Comparison of ENCODE assay signal across 8 cellular contexts in the genomic region with DNA sequence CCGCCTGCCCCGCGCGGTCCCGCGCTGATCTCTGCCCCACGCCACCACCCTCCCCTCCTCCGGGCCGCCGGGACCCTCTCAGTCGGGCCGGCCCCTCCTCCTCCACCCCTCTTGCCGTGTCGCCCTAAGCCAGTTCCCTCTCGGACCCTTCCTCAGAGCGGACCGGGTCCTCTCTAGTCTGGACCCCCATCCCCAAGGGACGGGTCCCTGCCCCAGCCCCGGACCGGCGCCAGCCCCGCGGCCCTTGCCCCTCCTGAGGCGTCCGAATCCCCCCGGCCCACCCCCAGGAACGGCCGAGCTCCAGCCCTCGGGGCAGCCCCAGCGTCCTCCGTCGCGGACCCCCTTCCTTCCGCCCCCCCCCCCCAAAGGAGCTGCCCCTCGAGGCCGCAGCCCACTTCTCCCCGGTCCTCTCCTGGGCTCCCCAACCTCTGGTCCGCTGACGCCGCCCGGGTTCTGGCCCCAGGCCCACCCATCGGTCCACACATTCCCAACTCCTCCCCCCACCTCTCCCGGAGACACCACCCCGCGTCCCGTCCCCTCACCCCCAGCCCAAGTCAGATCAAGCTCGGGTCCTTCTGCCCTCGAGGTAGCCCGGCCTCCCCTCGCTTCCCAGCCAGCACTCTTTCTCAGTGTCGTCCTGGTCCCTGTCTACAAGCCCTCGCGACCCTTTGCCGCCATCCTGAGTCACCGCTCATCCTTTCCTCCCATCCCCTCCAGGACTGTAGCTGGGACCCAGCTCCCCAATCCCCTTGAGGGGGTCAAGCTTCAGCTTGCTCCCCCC. TPM values are rescaled to one million over a fixed set of nuclear protein-coding genes. Genes with fewer than 3 reads are reported as not detected.
A peak's percentile ranks its signal among the peaks of the same experiment; 100 is the strongest.
DNase-seq lines count a peak whose midpoint lies in the region; ATAC-seq, FAIRE-seq and TF ChIP-seq lines count a peak whose summit lies in the region.

No MANE protein-coding gene starts in this region.

- no peak for TF ChIP-seq EP300 in K562 (IDR thresholded peaks at IDR 0.05; ENCODE audit: low read length)

- TF ChIP-seq RAD21 in K562 (CRISPR knock-in tag; conservative IDR thresholded peaks at IDR 0.05 in 1 of 2, IDR thresholded peaks at IDR 0.05 in 1 of 2): no peak

- TF ChIP-seq POLR2A in K562 (conservative IDR thresholded peaks at IDR 0.05): no peak

- no peak for FAIRE-seq in K562 (lab: Jason Lieb, UNC)

- H3K27ac ChIP-seq in K562 (ENCODE audit: extremely low read depth, low read depth, low read length) (no peak overlapping the region), substantia nigra (ENCODE audit: low read depth, low read length, poor library complexity, severe bottlenecking) (peak overlapping the region; percentile 47)

- no TSS peak for BruUV-seq in K562 (replicated peaks; lab: Mats Ljungman, UMichigan)

- no peaks in the 10 kb centered on the region for H4K20me1 ChIP-seq in K562 (replicated peaks; ENCODE audit: control insufficient read depth, insufficient read depth, low read length)

- peak overlapping the region; percentile 46; the same call in 1 of the 2 replicates for H3K4me2 ChIP-seq in K562 (ENCODE audit: insufficient read depth, low read length)

- peak overlapping the region; percentile 45 for H3K4me3 ChIP-seq in Jurkat, Clone E6-1 (ENCODE audit: low read length)
- peak overlapping the region; percentile 38 for H3K4me3 ChIP-seq in K562

- in situ Hi-C loops in K562 (cut with MboI): loop anchor here (25.0 kb wide), 1 partner anchor 513 kb away; no protein-coding TSS in a partner anchor

- TF ChIP-seq CTCF in K562 (IDR thresholded peaks at IDR 0.05 in 2 of 3, conservative IDR thresholded peaks at IDR 0.05 in 1 of 3; ENCODE audit: insufficient read depth in 2 of 3, low read depth in 1 of 3, low read length in 3 of 3): no peak

- peak; percentile 46 for DNase-seq in D341Med (ENCODE audit: low spot score)
- DNase-seq in Jurkat, Clone E6-1 (ENCODE audit: low read depth, low spot score): no peak
- no peak for DNase-seq in K562 (ENCODE audit: extremely low read depth in 1 of 4, low spot score in 3 of 4)
- peak; percentile 66 for DNase-seq in islet precursor cell
- DNase-seq in substantia nigra (lab: John Stamatoyannopoulos, UW): peak in 16 of 49 donors; percentile 10 to 71 (median 38)
- DNase-seq in HPDE6-E6E7 (ENCODE audit: extremely low spot score): no peak

- CTCF ChIA-PET in K562 (lab: Yijun Ruan, JAX; ENCODE audit: low intra/inter-chr PET ratio): no interaction called here

- no peaks in the 10 kb centered on the region for H3K36me3 ChIP-seq in K562 (ENCODE audit: control insufficient read depth, insufficient read depth, low read length)

- ATAC-seq in K562 (no peak), HG03025 (IDR thresholded peaks at IDR 0.05; ENCODE audit: low FRiP score, unreplicated experiment) (no peak), HG02852 (IDR thresholded peaks at IDR 0.05; ENCODE audit: unreplicated experiment) (no peak)

- peaks cover 0 to 16% of the 10 kb centered on the region in 2 experiments; a peak in 2 of 5 replicates for H3K4me1 ChIP-seq in K562 (replicated peaks in 1 of 2; ENCODE audit: control insufficient read depth in 2 of 2, insufficient read depth in 2 of 2, low read length in 2 of 2)

- no peaks in the 10 kb centered on the region for H3K9me3 ChIP-seq in K562 (replicated peaks; ENCODE audit: control insufficient read depth, insufficient read depth, low read depth, low read length)

- POLR2A ChIA-PET in K562 (lab: Yijun Ruan, JAX): interaction anchor here (0.6 to 1.0 kb wide), 2 partner anchors 117 to 1237 kb away, joined by 3 read pairs; no protein-coding TSS in a partner anchor

- intact Hi-C loops in K562 (cut with micrococcal nuclease): no loop called here

- peaks cover 0 to 2% of the 10 kb centered on the region in 2 experiments; a peak in 3 of 5 replicates for H3K27me3 ChIP-seq in K562 (ENCODE audit: control insufficient read depth in 2 of 2, insufficient read depth in 2 of 2, low read length in 2 of 2)

- H3K9ac ChIP-seq in K562 (ENCODE audit: insufficient read depth in 1 of 2, low read depth in 2 of 2, low read length in 2 of 2): peak overlapping the region in 1 of 2 experiments; percentile 68; a peak in 1 of 4 replicates

- H3K79me2 ChIP-seq in K562 (ENCODE audit: control insufficient read depth, insufficient read depth, low read length): no peaks in the 10 kb centered on the region

- WGBS in K562 (ENCODE audit: insufficient coverage, low coverage, missing lambda C conversion rate): 5% methylated on average over 8 of the region's 55 CpGs

- no peaks in the 10 kb centered on the region for H3K9me1 ChIP-seq in K562 (ENCODE audit: control insufficient read depth, insufficient read depth, low read length)

- H2AFZ ChIP-seq in K562 (ENCODE audit: low read depth, low read length): no peak overlapping the region

TF ChIP-seq in K562, 482 proteins besides CTCF, POLR2A, EP300 and RAD21:
- TF ChIP-seq ZBTB7A (IDR thresholded peaks at IDR 0.05; ENCODE audit: borderline replicate concordance, control insufficient read depth, low read depth, low read length): 0 out of 2 replicates have a peak, but pooled peaks have one; percentile 6
- no peak for TF ChIP-seq CREB5 (CRISPR knock-in tag; IDR thresholded peaks at IDR 0.05)
- no peak for TF ChIP-seq U2AF1 (optimal IDR thresholded peaks at IDR 0.05; ENCODE audit: low read depth, low read length)
TF ChIP-seq in K562: peak in this region for 1.

RNA-seq across cellular contexts. Expression of gene PPP4R4, which starts 0.7 kb away (rescaled TPM):
- polyA plus RNA-seq in Jurkat, Clone E6-1 (2012; ENCODE audit: insufficient read depth, insufficient read length): 3.6 TPM
- not detected in 2 replicates for total RNA-seq in K562 (2011; cell fraction: chromatin; rRNA removed; ENCODE audit: low replicate concordance)
- not detected in 2 replicates for total RNA-seq in K562 (2011; cell fraction: nucleolus; rRNA removed)
- total RNA-seq in K562 (2011; cell fraction: nucleoplasm; rRNA removed): not detected in 2 replicates
- 0.04 TPM in 1 of 2 replicates, not detected in the other for total RNA-seq in K562 (2014; rRNA removed)
- not detected in 2 replicates for total RNA-seq in K562 (2014; rRNA removed; fragmentation: Illumina TruSeq; extraction: Trizol)
- total RNA-seq in K562 (2015; rRNA removed; fragmentation: Illumina TruSeq; extraction: Trizol): 0.11 TPM in 1 of 2 replicates, not detected in the other
- not detected in 2 replicates for total RNA-seq in K562 (2021)
- 0.26 TPM in 1 of 2 replicates, not detected in the other for polyA plus RNA-seq in K562 (2011; rRNA removed)
- polyA plus RNA-seq in K562 (2011; cell fraction: cytosol; rRNA removed): not detected in 2 replicates
- 0.09 TPM in 1 of 2 replicates, not detected in the other for polyA plus RNA-seq in K562 (2011; cell fraction: nucleus; rRNA removed)
- 0.21 TPM in 1 of 2 replicates, not detected in the other for polyA plus RNA-seq in K562 (2012)
- polyA plus RNA-seq in K562 (2014; fragmentation: Illumina TruSeq; extraction: Trizol): not detected in 2 replicates
- polyA plus RNA-seq in K562 (2014; fragmentation: Nextera tagmentation; extraction: Ambion mirVana): not detected
- not detected in 2 replicates for polyA plus RNA-seq in K562 (2014; rRNA removed)
- polyA minus RNA-seq in K562 (2011; rRNA and poly(A)+ RNA removed): not detected in 2 replicates
- not detected in 2 replicates for polyA minus RNA-seq in K562 (2011; cell fraction: cytosol; rRNA and poly(A)+ RNA removed)
- under 0.01 TPM in 1 of 2 replicates, not detected in the other for polyA minus RNA-seq in K562 (2011; cell fraction: nucleus; rRNA and poly(A)+ RNA removed)

RNA-seq across cellular contexts. Expression of gene IFI27L2, which starts 45.4 kb away (rescaled TPM):
- polyA plus RNA-seq in Jurkat, Clone E6-1 (2012; ENCODE audit: insufficient read depth, insufficient read length): 95.6 TPM
- 1.2 and 5.0 TPM in 2 replicates for total RNA-seq in K562 (2011; cell fraction: chromatin; rRNA removed; ENCODE audit: low replicate concordance)
- total RNA-seq in K562 (2011; cell fraction: nucleolus; rRNA removed): 2.6 and 2.7 TPM in 2 replicates
- 2.0 and 4.0 TPM in 2 replicates for total RNA-seq in K562 (2011; cell fraction: nucleoplasm; rRNA removed)
- total RNA-seq in K562 (2014; rRNA removed): 8.0 and 9.3 TPM in 2 replicates
- 2.3 and 2.7 TPM in 2 replicates for total RNA-seq in K562 (2014; rRNA removed; fragmentation: Illumina TruSeq; extraction: Trizol)
- 4.1 and 6.1 TPM in 2 replicates for total RNA-seq in K562 (2015; rRNA removed; fragmentation: Illumina TruSeq; extraction: Trizol)
- 4.4 and 5.5 TPM in 2 replicates for total RNA-seq in K562 (2021)
- polyA plus RNA-seq in K562 (2011; rRNA removed): 3.3 and 4.1 TPM in 2 replicates
- 7.4 and 14.0 TPM in 2 replicates for polyA plus RNA-seq in K562 (2011; cell fraction: cytosol; rRNA removed)
- polyA plus RNA-seq in K562 (2011; cell fraction: nucleus; rRNA removed): 2.2 and 4.6 TPM in 2 replicates
- polyA plus RNA-seq in K562 (2012): 13.5 and 19.3 TPM in 2 replicates
- polyA plus RNA-seq in K562 (2014; fragmentation: Illumina TruSeq; extraction: Trizol): 2.5 and 3.8 TPM in 2 replicates
- polyA plus RNA-seq in K562 (2014; fragmentation: Nextera tagmentation; extraction: Ambion mirVana): 1 to 10 TPM; 1.0 to 3.0 TPM
- 5.9 and 9.0 TPM in 2 replicates for polyA plus RNA-seq in K562 (2014; rRNA removed)
- polyA minus RNA-seq in K562 (2011; rRNA and poly(A)+ RNA removed): 0.33 and 0.88 TPM in 2 replicates
- not detected in 2 replicates for polyA minus RNA-seq in K562 (2011; cell fraction: cytosol; rRNA and poly(A)+ RNA removed)
- 0.94 and 1.1 TPM in 2 replicates for polyA minus RNA-seq in K562 (2011; cell fraction: nucleus; rRNA and poly(A)+ RNA removed)

Comparison
In these comparisons a context has a peak if more than half of its experiments do, and no peak if none do; other contexts are left out.
1. DNase-seq: peak in D341Med (single experiment) and islet precursor cell (single experiment); none in Jurkat, Clone E6-1 (single experiment), K562 (0 of 4) and HPDE6-E6E7 (single experiment).